1 cellular context compared by ENCODE assay signal in genomic region chr2:27381577-27382181, GRCh38.
TF ChIP-seq lines count a peak whose summit lies in the region.

No MANE protein-coding gene starts in this region.

TF ChIP-seq in endothelial cell of umbilical vein, 7 proteins besides CTCF, POLR2A, EP300 and RAD21:
- TF ChIP-seq JUN (IDR thresholded peaks at IDR 0.05; ENCODE audit: borderline replicate concordance, insufficient read depth, insufficient read length, low read depth) (no peak), EZH2 (IDR thresholded peaks at IDR 0.05; ENCODE audit: borderline replicate concordance, low read depth, low read length, severe bottlenecking) (no peak), POLR2AphosphoS5 (IDR thresholded peaks at IDR 0.05; ENCODE audit: insufficient read depth, low read depth, low read length) (no peak)
